Comparison of ENCODE assay signal across 14 cellular contexts in the genomic region with DNA sequence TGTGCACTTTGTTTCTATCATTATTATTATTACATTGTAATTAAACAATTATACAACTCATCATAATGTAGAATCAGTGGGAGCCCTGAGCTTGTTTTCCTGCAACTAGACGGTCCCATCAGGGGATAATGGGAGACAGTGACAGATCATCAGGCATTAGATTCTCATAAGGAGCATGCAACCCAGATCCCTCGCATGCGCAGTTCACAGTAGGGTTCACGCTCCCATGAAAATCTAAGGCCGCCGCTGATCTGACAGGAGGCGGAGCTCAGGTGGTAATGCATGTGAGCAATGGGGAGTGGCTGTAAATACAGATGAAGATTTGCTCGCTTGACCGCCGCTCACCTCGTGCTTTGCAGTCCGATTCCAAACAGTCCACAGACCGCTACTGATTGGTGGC. TPM values are rescaled to one million over a fixed set of nuclear protein-coding genes. Genes with fewer than 3 reads are reported as not detected.
"Had no signal": no experiment of that assay in that cellular context is flagged by ENCODE, and none has a peak within 500 bp of the region (broad histone marks: within the 10 kb centered on the region; RNA-seq: fewer than 3 reads in every experiment).

No MANE protein-coding gene starts in this region.

RNA-seq across cellular contexts. Expression of a gene that starts 23.6 kb away (rescaled TPM):
- total RNA-seq: thoracic aorta had no signal

RNA-seq across cellular contexts. Expression of a gene that starts 49.1 kb away (rescaled TPM):
- total RNA-seq: naive thymus-derived CD8-positive, alpha-beta T cell; natural killer cell treated with Interleukin-12 subunit alpha and Interleukin-12 subunit beta and Interleukin-15 and Interleukin-18, amount 100 ng/mL, for 72 hours; neural crest cell; osteocyte; posterior vena cava; pulmonary artery endothelial cell; right atrium auricular region; sciatic nerve; smooth muscle cell; stomach; subcutaneous adipose tissue; thoracic aorta; thyroid gland; urinary bladder had no signal
